14 cellular contexts compared by ENCODE assay signal in genomic region chr3:64109438-64109837, GRCh38.
A peak's percentile ranks its signal among the peaks of the same experiment; 100 is the strongest.
DNase-seq lines count a peak whose midpoint lies in the region; ATAC-seq, FAIRE-seq and TF ChIP-seq lines count a peak whose summit lies in the region.
"Had no signal": no experiment of that assay in that cellular context is flagged by ENCODE, and none has a peak within 500 bp of the region (broad histone marks: within the 10 kb centered on the region; RNA-seq: fewer than 3 reads in every experiment).

No MANE protein-coding gene starts in this region.

- TF ChIP-seq RAD21 in HepG2 (CRISPR knock-in tag; IDR thresholded peaks at IDR 0.05) = no peak

- intact Hi-C loops in HepG2 (cut with micrococcal nuclease; ENCODE audit: unreplicated experiment) (loop anchor here (2.0 kb wide), 2 partner anchors 41 to 79 kb away; no protein-coding TSS in a partner anchor), right lobe of liver (cut with DNase I) (no loop called here), vagina (cut with DNase I) (no loop called here)

- no peaks in the 10 kb centered on the region for H3K79me2 ChIP-seq in HepG2 (ENCODE audit: insufficient read depth, low read length)

- DNase-seq in HepG2 (ENCODE audit: low spot score) (peak; percentile 89), right lobe of liver (no peak), chondrocyte (ENCODE audit: low spot score) (no peak), myocyte (ENCODE audit: low read depth) (peak; percentile 63), vagina (ENCODE audit: extremely low spot score in 2 of 2) (no peak), upper lobe of left lung (no peak), glutamatergic neuron (no peak), NCI-H2029 (lab: John Stamatoyannopoulos, UW) (no peak)
- DNase-seq: activated CD8-positive, alpha-beta memory T cell treated with anti-CD3 and anti-CD28 coated beads, Interleukin-2, amount 50 U/mL, for 48 hours; AML-193; NCI-H1436 treated with DMSO at 0.1 percent for 48 hours had no signal

- WGBS in HepG2 (ENCODE audit: low lambda C conversion rate) = 0% methylated on average over 1 of the region's 1 CpG
- WGBS in right lobe of liver (ENCODE audit: insufficient coverage, low coverage, low lambda C conversion rate, missing lambda C conversion rate) = 100% methylated on average over 1 of the region's 1 CpG
- 88 to 91% methylated on average over 1 of the region's 1 CpG for WGBS in upper lobe of left lung, 2 donors

- no peak overlapping the region for H3K4me2 ChIP-seq in HepG2 (ENCODE audit: low read depth, low read length)

- H3K36me3 Mint-ChIP-seq in chondrocyte (ENCODE audit: low read depth) (peaks cover 24% of the 10 kb centered on the region), glutamatergic neuron (ENCODE audit: unreplicated experiment) (peaks cover 9% of the 10 kb centered on the region)

- no peaks in the 10 kb centered on the region for H3K27me3 Mint-ChIP-seq in chondrocyte (ENCODE audit: low read depth)
- peaks cover 4% of the 10 kb centered on the region for H3K27me3 Mint-ChIP-seq in glutamatergic neuron (ENCODE audit: unreplicated experiment)

- no peak overlapping the region for H2AFZ ChIP-seq in HepG2 (ENCODE audit: low read length)

- no peak overlapping the region for H3K27ac ChIP-seq in HepG2 (ENCODE audit: extremely low read length, insufficient read depth, low read length)
- no peak overlapping the region for H3K27ac ChIP-seq in right lobe of liver
- H3K27ac ChIP-seq in vagina = peak overlapping the region; percentile 20
- H3K27ac ChIP-seq in upper lobe of left lung = no peak overlapping the region
- H3K27ac ChIP-seq: thoracic aorta had no signal

- H3K9me3 ChIP-seq in HepG2 (ENCODE audit: low read length) = no peaks in the 10 kb centered on the region
- no peaks in the 10 kb centered on the region for H3K9me3 ChIP-seq in right lobe of liver
- no peaks in the 10 kb centered on the region for H3K9me3 ChIP-seq in vagina
- H3K9me3 ChIP-seq in upper lobe of left lung = no peaks in the 10 kb centered on the region
- H3K9me3 ChIP-seq: thoracic aorta had no signal

- H3K27ac Mint-ChIP-seq in chondrocyte (ENCODE audit: unreplicated experiment) (peak overlapping the region; percentile 36), glutamatergic neuron (ENCODE audit: unreplicated experiment) (no peak overlapping the region)

- TF ChIP-seq CTCF in HepG2 (CRISPR knock-in tag; IDR thresholded peaks at IDR 0.05) = no peak
- no peak for TF ChIP-seq CTCF in right lobe of liver (IDR thresholded peaks at IDR 0.05)
- no peak for TF ChIP-seq CTCF in chondrocyte (IDR thresholded peaks at IDR 0.05)
- TF ChIP-seq CTCF in vagina (IDR thresholded peaks at IDR 0.05) = no peak
- TF ChIP-seq CTCF in upper lobe of left lung (IDR thresholded peaks at IDR 0.05) = no peak
- no peak for TF ChIP-seq CTCF in glutamatergic neuron (IDR thresholded peaks at IDR 0.05; ENCODE audit: partially characterized antibody, unreplicated experiment)

- POLR2A ChIA-PET in HepG2 (lab: Yijun Ruan, JAX) = no interaction called here

- TF ChIP-seq EP300 in HepG2 (IDR thresholded peaks at IDR 0.05; ENCODE audit: low read depth in 2 of 2, low read length in 2 of 2) (peak in 1 of 2 experiments; percentile 44; a peak in 1 of 4 replicates), HepG2 (CRISPR knock-in tag; IDR thresholded peaks at IDR 0.05; ENCODE audit: borderline replicate concordance) (no peak), upper lobe of left lung (IDR thresholded peaks at IDR 0.05) (no peak)

- ATAC-seq in HepG2 (peak; percentile 89), right lobe of liver (no peak), upper lobe of left lung (ENCODE audit: low FRiP score in 2 of 2) (no peak)

- no TSS peak for BruUV-seq in HepG2 (replicated peaks; lab: Mats Ljungman, UMichigan)

- H3K27me3 ChIP-seq in HepG2 (ENCODE audit: control insufficient read depth in 1 of 2, insufficient read depth in 2 of 2, low read length in 2 of 2) (no peaks in the 10 kb centered on the region; a peak in 1 of 5 replicates), right lobe of liver (no peaks in the 10 kb centered on the region), vagina (no peaks in the 10 kb centered on the region), upper lobe of left lung (no peaks in the 10 kb centered on the region)

- CTCF ChIA-PET in HepG2 (lab: Yijun Ruan, JAX; ENCODE audit: low intra/inter-chr PET ratio, low total read pairs) = no interaction called here

- H3K9ac ChIP-seq in HepG2 (ENCODE audit: insufficient read depth, low read depth, low read length) = no peak overlapping the region

- no peak for TF ChIP-seq POLR2A in HepG2 (IDR thresholded peaks at IDR 0.05; ENCODE audit: insufficient read depth in 1 of 2, low read depth in 2 of 2, low read length in 2 of 2)
- no peak for TF ChIP-seq POLR2A in right lobe of liver (IDR thresholded peaks at IDR 0.05)
- no peak for TF ChIP-seq POLR2A in vagina (IDR thresholded peaks at IDR 0.05)
- no peak for TF ChIP-seq POLR2A in upper lobe of left lung (IDR thresholded peaks at IDR 0.05)

- in situ Hi-C loops in HepG2 (cut with HindIII; ENCODE audit: extremely low pct_ligation_motif_present, low pct_unique_long_range_greater_than_20kb) = no loop called here

- H3K4me3 ChIP-seq in HepG2 (replicated peaks in 1 of 3; ENCODE audit: insufficient read depth in 1 of 3, low read depth in 2 of 3, low read length in 3 of 3) = no peak overlapping the region
- H3K4me3 ChIP-seq in right lobe of liver = no peak overlapping the region
- no peak overlapping the region for H3K4me3 ChIP-seq in vagina
- H3K4me3 ChIP-seq in upper lobe of left lung = no peak overlapping the region
- H3K4me3 ChIP-seq: thoracic aorta had no signal

- H3K9me3 Mint-ChIP-seq in chondrocyte (ENCODE audit: low read depth) (peaks cover 3% of the 10 kb centered on the region), glutamatergic neuron (ENCODE audit: unreplicated experiment) (peaks cover 12% of the 10 kb centered on the region)

- H3K4me1 ChIP-seq in HepG2 (ENCODE audit: insufficient read depth, low read length) (peaks cover 43% of the 10 kb centered on the region), right lobe of liver (no peaks in the 10 kb centered on the region), vagina (peaks cover 35% of the 10 kb centered on the region), upper lobe of left lung (no peaks in the 10 kb centered on the region)

- H3K36me3 ChIP-seq in HepG2 (replicated peaks in 1 of 2; ENCODE audit: control insufficient read depth in 1 of 2, insufficient read depth in 2 of 2, low read length in 2 of 2) = no peaks in the 10 kb centered on the region
- no peaks in the 10 kb centered on the region for H3K36me3 ChIP-seq in right lobe of liver
- H3K36me3 ChIP-seq in vagina = no peaks in the 10 kb centered on the region
- no peaks in the 10 kb centered on the region for H3K36me3 ChIP-seq in upper lobe of left lung
- H3K36me3 ChIP-seq: thoracic aorta had no signal

- peak; percentile 87 for FAIRE-seq in HepG2 (lab: Jason Lieb, UNC)
- FAIRE-seq: islet of Langerhans, RCC 7860 had no signal

- peaks cover 50% of the 10 kb centered on the region for H3K4me1 Mint-ChIP-seq in chondrocyte (ENCODE audit: low read depth)
- peaks cover 27% of the 10 kb centered on the region for H3K4me1 Mint-ChIP-seq in glutamatergic neuron (ENCODE audit: low read depth, unreplicated experiment)

- no peaks in the 10 kb centered on the region for H4K20me1 ChIP-seq in HepG2 (ENCODE audit: insufficient read depth, low read length)

- H3K4me3 Mint-ChIP-seq in chondrocyte (ENCODE audit: unreplicated experiment) (no peak overlapping the region), glutamatergic neuron (ENCODE audit: unreplicated experiment) (no peak overlapping the region)

TF ChIP-seq in HepG2, 621 proteins besides CTCF, POLR2A, EP300 and RAD21 (continues in another document):
- TF ChIP-seq PRDM10 (CRISPR knock-in tag; IDR thresholded peaks at IDR 0.05; ENCODE audit: low read depth) = 0 out of 2 replicates have a peak, but pooled peaks have one; percentile 20
- TF ChIP-seq TFAP4 (IDR thresholded peaks at IDR 0.05; ENCODE audit: borderline replicate concordance, low read depth) = peak; percentile 62; the same call in 1 of the 2 replicates
- no peak for TF ChIP-seq ZNF496 (CRISPR knock-in tag; IDR thresholded peaks at IDR 0.05; ENCODE audit: insufficient replicate concordance)

Comparison
In these comparisons a context has a peak if more than half of its experiments do, and no peak if none do; other contexts are left out.
1. DNase-seq: peak in HepG2 (single experiment) and myocyte (single experiment); none in right lobe of liver (0 of 3), chondrocyte (single experiment), vagina (0 of 2), upper lobe of left lung (0 of 2), glutamatergic neuron (single experiment) and NCI-H2029 (single experiment).